Comparison of ENCODE assay signal across 1 cellular context in genomic region chr13:95123726-95124125, GRCh38.
TF ChIP-seq lines count a peak whose summit lies in the region.

No MANE protein-coding gene starts in this region.

TF ChIP-seq in HepG2, 621 proteins besides CTCF, POLR2A, EP300 and RAD21 (continued from another document and continues in another):
- TF ChIP-seq DMTF1 (CRISPR knock-in tag; IDR thresholded peaks at IDR 0.05) (no peak), ETV5 (CRISPR knock-in tag; IDR thresholded peaks at IDR 0.05; ENCODE audit: borderline replicate concordance) (peak; percentile 80; the same call in 1 of the 2 replicates), HNRNPLL (IDR thresholded peaks at IDR 0.05; ENCODE audit: low read depth, low read length, poor library complexity, severe bottlenecking) (no peak), ZNF652 (CRISPR knock-in tag; IDR thresholded peaks at IDR 0.05; ENCODE audit: borderline replicate concordance, low read depth) (peak; percentile 67; the same call in 1 of the 2 replicates), EEA1 (CRISPR knock-in tag; IDR thresholded peaks at IDR 0.05; ENCODE audit: borderline replicate concordance) (no peak), SOX5 (CRISPR knock-in tag; IDR thresholded peaks at IDR 0.05; ENCODE audit: borderline replicate concordance) (peak; percentile 78), ZNF572 (CRISPR knock-in tag; IDR thresholded peaks at IDR 0.05) (no peak), ZNF205 (CRISPR knock-in tag; IDR thresholded peaks at IDR 0.05) (no peak), MED13 (CRISPR knock-in tag; IDR thresholded peaks at IDR 0.05) (no peak), HMG20B (CRISPR knock-in tag; conservative IDR thresholded peaks at IDR 0.05) (0 out of 2 replicates have a peak, but pooled peaks have one; percentile 46), ZFP37 (CRISPR knock-in tag; IDR thresholded peaks at IDR 0.05; ENCODE audit: borderline replicate concordance) (no peak), SRSF4 (IDR thresholded peaks at IDR 0.05; ENCODE audit: low read depth, low read length, poor library complexity, severe bottlenecking) (no peak), BORCS8-MEF2B (CRISPR knock-in tag; IDR thresholded peaks at IDR 0.05) (no peak), ZNF780A (CRISPR knock-in tag; IDR thresholded peaks at IDR 0.05) (0 out of 2 replicates have a peak, but pooled peaks have one; percentile 26), TSC22D2 (CRISPR knock-in tag; IDR thresholded peaks at IDR 0.05; ENCODE audit: borderline replicate concordance) (no peak), MEIS2 (CRISPR knock-in tag; IDR thresholded peaks at IDR 0.05) (peak; percentile 94), ZFP90 (CRISPR knock-in tag; IDR thresholded peaks at IDR 0.05; ENCODE audit: borderline replicate concordance) (no peak), FOXK2 (IDR thresholded peaks at IDR 0.05) (no peak), HNRNPH1 (optimal IDR thresholded peaks at IDR 0.05; ENCODE audit: low read depth, low read length) (no peak), SP5 (CRISPR knock-in tag; IDR thresholded peaks at IDR 0.05; ENCODE audit: borderline replicate concordance, low read depth) (peak; percentile 47; the same call in 1 of the 2 replicates), NR2F6 (IDR thresholded peaks at IDR 0.05) (peak; percentile 63; the same call in 1 of the 2 replicates), NR2F6 (CRISPR knock-in tag; IDR thresholded peaks at IDR 0.05) (peak; percentile 92), ZNF737 (CRISPR knock-in tag; IDR thresholded peaks at IDR 0.05; ENCODE audit: borderline replicate concordance) (no peak), ZNF264 (CRISPR knock-in tag; IDR thresholded peaks at IDR 0.05) (0 out of 2 replicates have a peak, but pooled peaks have one; percentile 54), ZSCAN30 (CRISPR knock-in tag; IDR thresholded peaks at IDR 0.05) (no peak), XBP1 (CRISPR knock-in tag; IDR thresholded peaks at IDR 0.05) (no peak), ZNF124 (CRISPR knock-in tag; IDR thresholded peaks at IDR 0.05) (no peak), ZSCAN9 (CRISPR knock-in tag; IDR thresholded peaks at IDR 0.05; ENCODE audit: borderline replicate concordance) (no peak), ZNF510 (CRISPR knock-in tag; IDR thresholded peaks at IDR 0.05; ENCODE audit: low read depth) (no peak), ZNF333 (CRISPR knock-in tag; IDR thresholded peaks at IDR 0.05; ENCODE audit: borderline replicate concordance) (no peak), ZNF710 (CRISPR knock-in tag; IDR thresholded peaks at IDR 0.05; ENCODE audit: borderline replicate concordance) (peak; percentile 98), STAT5B (CRISPR knock-in tag; IDR thresholded peaks at IDR 0.05) (no peak), SP1 (IDR thresholded peaks at IDR 0.05) (no peak), SP1 (CRISPR knock-in tag; IDR thresholded peaks at IDR 0.05) (no peak), ZNF550 (CRISPR knock-in tag; IDR thresholded peaks at IDR 0.05; ENCODE audit: borderline replicate concordance) (no peak), NFYB (CRISPR knock-in tag; IDR thresholded peaks at IDR 0.05) (no peak), ARNT (IDR thresholded peaks at IDR 0.05) (no peak), TP53 (CRISPR knock-in tag; conservative IDR thresholded peaks at IDR 0.05) (no peak), MXD3 (CRISPR knock-in tag; IDR thresholded peaks at IDR 0.05) (no peak), KDM3A (CRISPR knock-in tag; IDR thresholded peaks at IDR 0.05; ENCODE audit: low read depth) (no peak; the same call in 1 of the 2 replicates), HCFC1 (IDR thresholded peaks at IDR 0.05; ENCODE audit: low read depth, low read length) (no peak), ASH2L (IDR thresholded peaks at IDR 0.05; ENCODE audit: insufficient read length, low read depth, low read length) (peak; percentile 54), HMGA1 (CRISPR knock-in tag; conservative IDR thresholded peaks at IDR 0.05) (no peak), HES4 (CRISPR knock-in tag; IDR thresholded peaks at IDR 0.05; ENCODE audit: borderline replicate concordance) (no peak)
- TF ChIP-seq, protein P1, sequence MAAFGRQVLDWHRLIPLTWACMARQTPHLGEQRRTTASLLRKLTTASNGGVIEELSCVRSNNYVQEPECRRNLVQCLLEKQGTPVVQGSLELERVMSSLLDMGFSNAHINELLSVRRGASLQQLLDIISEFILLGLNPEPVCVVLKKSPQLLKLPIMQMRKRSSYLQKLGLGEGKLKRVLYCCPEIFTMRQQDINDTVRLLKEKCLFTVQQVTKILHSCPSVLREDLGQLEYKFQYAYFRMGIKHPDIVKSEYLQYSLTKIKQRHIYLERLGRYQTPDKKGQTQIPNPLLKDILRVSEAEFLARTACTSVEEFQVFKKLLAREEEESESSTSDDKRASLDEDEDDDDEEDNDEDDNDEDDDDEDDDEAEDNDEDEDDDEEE (CRISPR knock-in tag; IDR thresholded peaks at IDR 0.05) = no peak
- TF ChIP-seq, protein P2, sequence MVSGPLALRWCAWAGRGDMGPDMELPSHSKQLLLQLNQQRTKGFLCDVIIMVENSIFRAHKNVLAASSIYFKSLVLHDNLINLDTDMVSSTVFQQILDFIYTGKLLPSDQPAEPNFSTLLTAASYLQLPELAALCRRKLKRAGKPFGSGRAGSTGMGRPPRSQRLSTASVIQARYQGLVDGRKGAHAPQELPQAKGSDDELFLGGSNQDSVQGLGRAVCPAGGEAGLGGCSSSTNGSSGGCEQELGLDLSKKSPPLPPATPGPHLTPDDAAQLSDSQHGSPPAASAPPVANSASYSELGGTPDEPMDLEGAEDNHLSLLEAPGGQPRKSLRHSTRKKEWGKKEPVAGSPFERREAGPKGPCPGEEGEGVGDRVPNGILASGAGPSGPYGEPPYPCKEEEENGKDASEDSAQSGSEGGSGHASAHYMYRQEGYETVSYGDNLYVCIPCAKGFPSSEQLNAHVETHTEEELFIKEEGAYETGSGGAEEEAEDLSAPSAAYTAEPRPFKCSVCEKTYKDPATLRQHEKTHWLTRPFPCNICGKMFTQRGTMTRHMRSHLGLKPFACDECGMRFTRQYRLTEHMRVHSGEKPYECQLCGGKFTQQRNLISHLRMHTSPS (CRISPR knock-in tag; IDR thresholded peaks at IDR 0.05; ENCODE audit: low read depth) = peak; percentile 33; the same call in 1 of the 2 replicates
- TF ChIP-seq, protein P3, sequence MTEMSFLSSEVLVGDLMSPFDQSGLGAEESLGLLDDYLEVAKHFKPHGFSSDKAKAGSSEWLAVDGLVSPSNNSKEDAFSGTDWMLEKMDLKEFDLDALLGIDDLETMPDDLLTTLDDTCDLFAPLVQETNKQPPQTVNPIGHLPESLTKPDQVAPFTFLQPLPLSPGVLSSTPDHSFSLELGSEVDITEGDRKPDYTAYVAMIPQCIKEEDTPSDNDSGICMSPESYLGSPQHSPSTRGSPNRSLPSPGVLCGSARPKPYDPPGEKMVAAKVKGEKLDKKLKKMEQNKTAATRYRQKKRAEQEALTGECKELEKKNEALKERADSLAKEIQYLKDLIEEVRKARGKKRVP (CRISPR knock-in tag; IDR thresholded peaks at IDR 0.05) = no peak
- TF ChIP-seq, protein P4, sequence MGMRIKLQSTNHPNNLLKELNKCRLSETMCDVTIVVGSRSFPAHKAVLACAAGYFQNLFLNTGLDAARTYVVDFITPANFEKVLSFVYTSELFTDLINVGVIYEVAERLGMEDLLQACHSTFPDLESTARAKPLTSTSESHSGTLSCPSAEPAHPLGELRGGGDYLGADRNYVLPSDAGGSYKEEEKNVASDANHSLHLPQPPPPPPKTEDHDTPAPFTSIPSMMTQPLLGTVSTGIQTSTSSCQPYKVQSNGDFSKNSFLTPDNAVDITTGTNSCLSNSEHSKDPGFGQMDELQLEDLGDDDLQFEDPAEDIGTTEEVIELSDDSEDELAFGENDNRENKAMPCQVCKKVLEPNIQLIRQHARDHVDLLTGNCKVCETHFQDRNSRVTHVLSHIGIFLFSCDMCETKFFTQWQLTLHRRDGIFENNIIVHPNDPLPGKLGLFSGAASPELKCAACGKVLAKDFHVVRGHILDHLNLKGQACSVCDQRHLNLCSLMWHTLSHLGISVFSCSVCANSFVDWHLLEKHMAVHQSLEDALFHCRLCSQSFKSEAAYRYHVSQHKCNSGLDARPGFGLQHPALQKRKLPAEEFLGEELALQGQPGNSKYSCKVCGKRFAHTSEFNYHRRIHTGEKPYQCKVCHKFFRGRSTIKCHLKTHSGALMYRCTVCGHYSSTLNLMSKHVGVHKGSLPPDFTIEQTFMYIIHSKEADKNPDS (CRISPR knock-in tag; IDR thresholded peaks at IDR 0.05) = no peak
- TF ChIP-seq, protein P5, sequence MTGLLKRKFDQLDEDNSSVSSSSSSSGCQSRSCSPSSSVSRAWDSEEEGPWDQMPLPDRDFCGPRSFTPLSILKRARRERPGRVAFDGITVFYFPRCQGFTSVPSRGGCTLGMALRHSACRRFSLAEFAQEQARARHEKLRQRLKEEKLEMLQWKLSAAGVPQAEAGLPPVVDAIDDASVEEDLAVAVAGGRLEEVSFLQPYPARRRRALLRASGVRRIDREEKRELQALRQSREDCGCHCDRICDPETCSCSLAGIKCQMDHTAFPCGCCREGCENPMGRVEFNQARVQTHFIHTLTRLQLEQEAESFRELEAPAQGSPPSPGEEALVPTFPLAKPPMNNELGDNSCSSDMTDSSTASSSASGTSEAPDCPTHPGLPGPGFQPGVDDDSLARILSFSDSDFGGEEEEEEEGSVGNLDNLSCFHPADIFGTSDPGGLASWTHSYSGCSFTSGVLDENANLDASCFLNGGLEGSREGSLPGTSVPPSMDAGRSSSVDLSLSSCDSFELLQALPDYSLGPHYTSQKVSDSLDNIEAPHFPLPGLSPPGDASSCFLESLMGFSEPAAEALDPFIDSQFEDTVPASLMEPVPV (CRISPR knock-in tag; IDR thresholded peaks at IDR 0.05) = no peak
- TF ChIP-seq, protein P6, sequence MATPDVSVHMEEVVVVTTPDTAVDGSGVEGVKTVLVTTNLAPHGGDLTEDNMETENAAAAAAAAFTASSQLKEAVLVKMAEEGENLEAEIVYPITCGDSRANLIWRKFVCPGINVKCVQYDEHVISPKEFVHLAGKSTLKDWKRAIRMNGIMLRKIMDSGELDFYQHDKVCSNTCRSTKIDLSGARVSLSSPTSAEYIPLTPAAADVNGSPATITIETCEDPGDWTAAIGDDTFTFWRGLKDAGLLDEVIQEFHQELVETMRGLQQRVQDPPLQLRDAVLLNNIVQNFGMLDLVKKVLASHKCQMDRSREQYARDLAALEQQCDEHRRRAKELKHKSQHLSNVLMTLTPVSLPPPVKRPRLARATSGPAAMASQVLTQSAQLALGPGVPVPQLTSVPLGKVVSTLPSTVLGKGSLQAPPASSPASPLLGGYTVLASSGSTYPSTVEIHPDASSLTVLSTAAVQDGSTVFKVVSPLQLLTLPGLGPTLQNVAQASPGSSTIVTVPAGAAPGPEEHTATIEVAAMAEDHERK (CRISPR knock-in tag; IDR thresholded peaks at IDR 0.05; ENCODE audit: low read depth) = no peak
- TF ChIP-seq, protein P7, sequence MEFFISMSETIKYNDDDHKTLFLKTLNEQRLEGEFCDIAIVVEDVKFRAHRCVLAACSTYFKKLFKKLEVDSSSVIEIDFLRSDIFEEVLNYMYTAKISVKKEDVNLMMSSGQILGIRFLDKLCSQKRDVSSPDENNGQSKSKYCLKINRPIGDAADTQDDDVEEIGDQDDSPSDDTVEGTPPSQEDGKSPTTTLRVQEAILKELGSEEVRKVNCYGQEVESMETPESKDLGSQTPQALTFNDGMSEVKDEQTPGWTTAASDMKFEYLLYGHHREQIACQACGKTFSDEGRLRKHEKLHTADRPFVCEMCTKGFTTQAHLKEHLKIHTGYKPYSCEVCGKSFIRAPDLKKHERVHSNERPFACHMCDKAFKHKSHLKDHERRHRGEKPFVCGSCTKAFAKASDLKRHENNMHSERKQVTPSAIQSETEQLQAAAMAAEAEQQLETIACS (CRISPR knock-in tag; IDR thresholded peaks at IDR 0.05) = no peak
